22 cellular contexts compared by ENCODE assay signal in genomic region chr15:64746356-64746755, GRCh38. TPM values are rescaled to one million over a fixed set of nuclear protein-coding genes. Genes with fewer than 3 reads are reported as not detected.
DNase-seq lines count a peak whose midpoint lies in the region; ATAC-seq and TF ChIP-seq lines count a peak whose summit lies in the region.
"Had no signal": no experiment of that assay in that cellular context is flagged by ENCODE, and none has a peak within 500 bp of the region (broad histone marks: within the 10 kb centered on the region; RNA-seq: fewer than 3 reads in every experiment).

No MANE protein-coding gene starts in this region.

- no peaks in the 10 kb centered on the region for H3K27me3 ChIP-seq in stomach smooth muscle (ENCODE audit: control insufficient read depth in 1 of 2, insufficient read depth in 2 of 2, low read length in 2 of 2)

- H3K27ac ChIP-seq in stomach smooth muscle (ENCODE audit: low read length): peak overlapping the region; percentile 92
- H3K27ac ChIP-seq: 22Rv1 had no signal

- peak overlapping the region in 1 of 2 donors; percentile 13 for H3K9ac ChIP-seq in stomach smooth muscle (ENCODE audit: low read length in 2 of 2)

- H3K4me3 ChIP-seq in stomach smooth muscle (ENCODE audit: low read length in 2 of 2): no peak overlapping the region
- H3K4me3 ChIP-seq: GM12878 had no signal

- ATAC-seq in WTC11 (no peak), T-helper 17 cell (no peak)
- ATAC-seq: GM12878, HCT116 had no signal

- H3K9me3 ChIP-seq in stomach smooth muscle (ENCODE audit: control insufficient read depth in 2 of 2, low read length in 2 of 2) (no peaks in the 10 kb centered on the region), T-helper 17 cell (ENCODE audit: control insufficient read depth, low read length, poor library complexity, severe bottlenecking) (no peaks in the 10 kb centered on the region)

- H3K36me3 ChIP-seq in stomach smooth muscle (ENCODE audit: control insufficient read depth in 2 of 2, insufficient read depth in 2 of 2, low read length in 2 of 2): peaks cover 6 to 11% of the 10 kb centered on the region in 2 donors

- H3K36me3 Mint-ChIP-seq in WTC11 (peaks cover 63% of the 10 kb centered on the region), T-helper 17 cell (ENCODE audit: low read depth) (no peaks in the 10 kb centered on the region)
- H3K36me3 Mint-ChIP-seq: CD4-positive, CD25-positive, alpha-beta regulatory T cell had no signal

- H3K4me1 ChIP-seq in stomach smooth muscle (ENCODE audit: control insufficient read depth, insufficient read depth, low read length): peaks cover 78% of the 10 kb centered on the region

- CTCF ChIA-PET in WTC11 (lab: Charles Lee): interaction anchor here (1.3 to 1.7 kb wide), 2 partner anchors 18 to 63 kb away, joined by 6 to 8 read pairs; no protein-coding TSS in a partner anchor

- no peak for TF ChIP-seq CTCF in WTC11 (IDR thresholded peaks at IDR 0.05)

- peak; percentile 35 for DNase-seq in DMS 273 (lab: John Stamatoyannopoulos, UW; ENCODE audit: unreplicated experiment)
- DNase-seq in DMS 273 treated with DMSO at 0.1 percent for 48 hours (lab: John Stamatoyannopoulos, UW): no peak
- DNase-seq in WTC11 (ENCODE audit: low spot score): no peak
- DNase-seq in myocyte (ENCODE audit: low read depth): peak; percentile 57
- no peak for DNase-seq in amniotic stem cell (lab: John Stamatoyannopoulos, UW)
- DNase-seq in NCI-H2029 treated with DMSO at 0.1 percent for 48 hours (lab: John Stamatoyannopoulos, UW): no peak
- DNase-seq in T-helper 17 cell: no peak
- DNase-seq: AML-193; CD4-positive, CD25-positive, alpha-beta regulatory T cell; DMS53; EL; NCI-H1105; NCI-H1694 treated with DMSO at 0.1 percent for 48 hours; NCI-H2107; NCI-H510A; NCI-H774; RPMI8226; SIG-M5 had no signal

- peak overlapping the region; percentile 89; the same call in 1 of the 2 replicates for H3K27ac Mint-ChIP-seq in WTC11
- no peak overlapping the region for H3K27ac Mint-ChIP-seq in T-helper 17 cell
- H3K27ac Mint-ChIP-seq: CD4-positive, CD25-positive, alpha-beta regulatory T cell had no signal

- H3K27me3 Mint-ChIP-seq in WTC11 (ENCODE audit: low read depth) (no peaks in the 10 kb centered on the region), T-helper 17 cell (peaks cover 34% of the 10 kb centered on the region)

- no peaks in the 10 kb centered on the region for H3K9me3 Mint-ChIP-seq in WTC11

- H3K4me3 Mint-ChIP-seq in WTC11: no peak overlapping the region
- H3K4me3 Mint-ChIP-seq in T-helper 17 cell: no peak overlapping the region
- H3K4me3 Mint-ChIP-seq: CD4-positive, CD25-positive, alpha-beta regulatory T cell had no signal

- POLR2A ChIA-PET in WTC11 (lab: Charles Lee): no interaction called here

- H3K4me1 Mint-ChIP-seq in WTC11: peaks cover 33% of the 10 kb centered on the region
- no peaks in the 10 kb centered on the region for H3K4me1 Mint-ChIP-seq in T-helper 17 cell
- H3K4me1 Mint-ChIP-seq: CD4-positive, CD25-positive, alpha-beta regulatory T cell had no signal

TF ChIP-seq in WTC11, 78 proteins besides CTCF, POLR2A, EP300 and RAD21:
- TF ChIP-seq GABPB1 (CRISPR knock-in tag; IDR thresholded peaks at IDR 0.05): no peak

RNA-seq across cellular contexts. Expression of gene RBPMS2, which starts 29.0 kb away (rescaled TPM):
- total RNA-seq in WTC11 (2021) (195 to 210 TPM (median 202 TPM) in 3 replicates), myocyte (not detected in 2 replicates), T-helper 17 cell (1 to 10 TPM in 1 of 2 donors, under 1 TPM in 1; 0.52 to 1.1 TPM)
- polyA plus RNA-seq in myocyte (2012): 0.10 TPM
- polyA plus RNA-seq: CD4-positive, CD25-positive, alpha-beta regulatory T cell had no signal

Comparison
In these comparisons a context has a peak if more than half of its experiments do, and no peak if none do; other contexts are left out.
1. DNase-seq: peak in DMS 273 (single experiment) and myocyte (single experiment); none in DMS 273 treated with DMSO at 0.1 percent for 48 hours (single experiment), WTC11 (single experiment), amniotic stem cell (single experiment), NCI-H2029 treated with DMSO at 0.1 percent for 48 hours (single experiment) and T-helper 17 cell (0 of 3).
2. RNA of gene RBPMS2, which starts 29.0 kb away (total RNA-seq): 195 to 210 TPM in WTC11; 0.52 to 1.1 TPM in T-helper 17 cell and not detected in myocyte; every median in the first group is over 10 times any median in the second.